ENCODE assay signal across 9 cellular contexts in the genomic region with DNA sequence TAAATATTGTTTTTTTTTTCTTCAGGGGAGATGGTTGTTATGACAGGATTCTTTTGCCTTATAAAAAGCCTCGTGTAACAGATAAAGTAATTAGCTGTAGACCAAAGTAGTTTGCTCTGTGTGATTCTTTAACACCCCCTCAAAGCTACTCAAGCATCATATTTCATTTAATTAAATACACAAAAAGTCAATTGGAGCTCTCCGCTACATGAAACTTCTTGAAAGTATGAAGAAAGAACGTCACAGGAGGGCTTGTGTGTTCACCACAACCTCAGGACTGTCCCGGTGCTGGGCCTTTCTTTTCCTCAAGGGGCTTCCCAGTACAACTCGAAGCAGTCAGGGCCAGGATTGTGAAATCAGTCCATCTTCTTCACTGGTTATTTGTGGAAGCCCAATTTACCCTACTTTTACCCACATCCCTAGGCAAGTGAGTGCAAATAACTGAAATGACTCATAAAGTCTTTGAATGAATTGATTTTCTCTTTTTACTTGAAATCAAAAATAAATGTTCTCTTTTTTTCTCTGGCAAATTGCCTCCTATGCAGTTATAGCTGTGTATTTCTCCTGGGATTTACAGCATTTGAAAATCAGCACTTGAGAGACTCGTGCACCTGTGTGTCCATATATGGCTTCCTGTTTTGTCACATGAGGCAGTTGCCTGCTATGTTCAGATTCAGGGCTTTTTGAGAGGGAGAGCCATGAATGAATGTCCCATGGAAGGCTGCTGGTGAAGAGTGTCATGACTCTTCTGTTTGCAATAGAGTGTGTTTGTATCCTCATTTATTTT. TPM values are rescaled to one million over a fixed set of nuclear protein-coding genes. Genes with fewer than 3 reads are reported as not detected.
DNase-seq lines count a peak whose midpoint lies in the region; ATAC-seq and TF ChIP-seq lines count a peak whose summit lies in the region.
"Had no signal": no experiment of that assay in that cellular context is flagged by ENCODE, and none has a peak within 500 bp of the region (broad histone marks: within the 10 kb centered on the region; RNA-seq: fewer than 3 reads in every experiment).

No MANE protein-coding gene starts in this region.

- no peaks in the 10 kb centered on the region for H3K9me3 Mint-ChIP-seq in Calu3 (ENCODE audit: low read depth, unreplicated experiment)

- peaks cover 11% of the 10 kb centered on the region for H3K4me1 Mint-ChIP-seq in Calu3 (ENCODE audit: low read depth, unreplicated experiment)

- H3K27me3 Mint-ChIP-seq in Calu3 (ENCODE audit: unreplicated experiment): no peaks in the 10 kb centered on the region

- no peak for TF ChIP-seq CTCF in Calu3 (IDR thresholded peaks at IDR 0.05; ENCODE audit: unreplicated experiment)

- CTCF ChIA-PET in Calu3 (lab: Charles Lee): interaction anchor here (1.7 kb wide), 1 partner anchor 20 kb away, joined by 3 read pairs; no protein-coding TSS in a partner anchor

- no TSS peak for BruUV-seq in Calu3 (replicated peaks; lab: Mats Ljungman, UMichigan)

- no peak overlapping the region for H3K27ac Mint-ChIP-seq in Calu3 (ENCODE audit: unreplicated experiment)

- no peaks in the 10 kb centered on the region for H3K36me3 Mint-ChIP-seq in Calu3 (ENCODE audit: insufficient read depth, unreplicated experiment)

- peak; percentile 49 for ATAC-seq in GM19372 (IDR thresholded peaks at IDR 0.05; ENCODE audit: low read depth, unreplicated experiment)
- peak; percentile 67 for ATAC-seq in HG03039 (IDR thresholded peaks at IDR 0.05; ENCODE audit: unreplicated experiment)

- DNase-seq in Calu3 (no peak), NCI-H2107 (lab: John Stamatoyannopoulos, UW) (peak; percentile 26), SKM-1 (lab: John Stamatoyannopoulos, UW; ENCODE audit: unreplicated experiment) (no peak), iPS-NIHi11 (ENCODE audit: low spot score) (no peak), activated gamma-delta T cell (lab: John Stamatoyannopoulos, UW) (no peak)
- no peak for DNase-seq in central memory CD4-positive, alpha-beta T cell
- DNase-seq: activated naive CD4-positive, alpha-beta T cell treated with anti-CD3 and anti-CD28 coated beads, Interleukin-2, amount 50 U/mL, for 16 hours had no signal

- intact Hi-C loops in Calu3 (cut with micrococcal nuclease; ENCODE audit: unreplicated experiment): loop anchor here (5.0 kb wide), 1 partner anchor 232 kb away; no protein-coding TSS in a partner anchor

- peak overlapping the region; percentile 22 for H3K4me3 Mint-ChIP-seq in Calu3 (ENCODE audit: low read depth, unreplicated experiment)

RNA-seq across cellular contexts. Expression of gene LINC00305, which starts 48.6 kb away (rescaled TPM):
- total RNA-seq in Calu3 (2022): not detected in 2 replicates
